ENCODE assay signal across 7 cellular contexts in genomic region chr2:27212626-27213471, GRCh38. TPM values are rescaled to one million over a fixed set of nuclear protein-coding genes. Genes with fewer than 3 reads are reported as not detected.
DNase-seq lines count a peak whose midpoint lies in the region; ATAC-seq and TF ChIP-seq lines count a peak whose summit lies in the region.

No MANE protein-coding gene starts in this region.

- H3K4me2 ChIP-seq in GM23248 (ENCODE audit: unreplicated experiment), result peak overlapping the region; percentile 91

- peaks cover 11% of the 10 kb centered on the region for H3K4me1 ChIP-seq in GM23248 (ENCODE audit: insufficient read depth)

- peak overlapping the region; percentile 98 for H3K4me3 Mint-ChIP-seq in activated T-cell treated with anti-CD3 and anti-CD28 coated beads, Interleukin-2, amount 50 U/mL, for 4 hours
- peak overlapping the region; percentile 95 for H3K4me3 Mint-ChIP-seq in osteocyte (ENCODE audit: unreplicated experiment)

- in situ Hi-C loops in GM23248 (cut with MboI), result no loop called here

- H3K9me3 Mint-ChIP-seq in activated T-cell treated with anti-CD3 and anti-CD28 coated beads, Interleukin-2, amount 50 U/mL, for 4 hours, result no peaks in the 10 kb centered on the region
- H3K9me3 Mint-ChIP-seq in osteocyte (ENCODE audit: unreplicated experiment), result no peaks in the 10 kb centered on the region

- H3K9ac ChIP-seq in GM23248, result peak overlapping the region; percentile 99

- peaks cover 21% of the 10 kb centered on the region for H3K79me2 ChIP-seq in GM23248 (ENCODE audit: insufficient read depth)

- peak overlapping the region; percentile 99 for H3K27ac Mint-ChIP-seq in osteocyte (ENCODE audit: unreplicated experiment)

- H3K36me3 ChIP-seq in GM23248 (ENCODE audit: low read depth), result no peaks in the 10 kb centered on the region; the same call in 1 of the 2 replicates

- no peaks in the 10 kb centered on the region for H3K9me2 ChIP-seq in GM23248 (ENCODE audit: insufficient read depth)

- TF ChIP-seq CTCF in fibroblast of the aortic adventitia (IDR thresholded peaks at IDR 0.05; ENCODE audit: insufficient read depth, low read length) (no peak), osteocyte (IDR thresholded peaks at IDR 0.05) (no peak)

- H4K20me1 ChIP-seq in GM23248 (ENCODE audit: insufficient read depth), result no peaks in the 10 kb centered on the region

- WGBS in GM23248 (ENCODE audit: low coverage in 1 of 2, low lambda C conversion rate in 2 of 2, missing lambda C conversion rate in 2 of 2), 2 experiments, result 3% methylated on average over 34 of the region's 34 CpGs

- DNase-seq in GM04503 (ENCODE audit: low read depth), result peak; percentile 35
- peak; percentile 86 for DNase-seq in GM23248
- DNase-seq in NCI-H2171 (lab: John Stamatoyannopoulos, UW), result peak; percentile 26
- peak; percentile 15 for DNase-seq in activated T-cell treated with anti-CD3 and anti-CD28 coated beads, Interleukin-2, amount 50 U/mL, for 4 hours
- peak; percentile 77 for DNase-seq in fibroblast of the aortic adventitia (ENCODE audit: low read depth)
- no peak for DNase-seq in osteocyte (ENCODE audit: extremely low spot score, unreplicated experiment)

- peak overlapping the region; percentile 98 for H3K27ac ChIP-seq in GM23248

- H3K27me3 ChIP-seq in GM23248 (replicated peaks; ENCODE audit: insufficient read depth), result no peaks in the 10 kb centered on the region

- H3K9me3 ChIP-seq in GM23248 (ENCODE audit: low read depth), result no peaks in the 10 kb centered on the region

- H3K4me1 Mint-ChIP-seq in activated T-cell treated with anti-CD3 and anti-CD28 coated beads, Interleukin-2, amount 50 U/mL, for 4 hours (ENCODE audit: low read depth), result peaks cover 34% of the 10 kb centered on the region
- H3K4me1 Mint-ChIP-seq in osteocyte (ENCODE audit: unreplicated experiment), result peaks cover 28% of the 10 kb centered on the region

- peaks cover 24% of the 10 kb centered on the region for H3K36me3 Mint-ChIP-seq in activated T-cell treated with anti-CD3 and anti-CD28 coated beads, Interleukin-2, amount 50 U/mL, for 4 hours (ENCODE audit: insufficient read depth)
- peaks cover 2% of the 10 kb centered on the region for H3K36me3 Mint-ChIP-seq in osteocyte (ENCODE audit: unreplicated experiment)

- peak overlapping the region; percentile 85 for H2AFZ ChIP-seq in GM23248

- H3K27me3 Mint-ChIP-seq in activated T-cell treated with anti-CD3 and anti-CD28 coated beads, Interleukin-2, amount 50 U/mL, for 4 hours (ENCODE audit: low read depth), result no peaks in the 10 kb centered on the region
- no peaks in the 10 kb centered on the region for H3K27me3 Mint-ChIP-seq in osteocyte (ENCODE audit: unreplicated experiment)

- H3F3A ChIP-seq in GM23248 (ENCODE audit: insufficient read depth), result peaks cover 15% of the 10 kb centered on the region; the same call in 1 of the 2 replicates

- H3K4me3 ChIP-seq in GM23248 (peak overlapping the region; percentile 93), fibroblast of the aortic adventitia (ENCODE audit: low read depth, low read length) (peak overlapping the region; percentile 88)

- peak; percentile 21 to 31 for ATAC-seq in activated T-cell treated with anti-CD3 and anti-CD28 coated beads, Interleukin-2, amount 50 U/mL, for 4 hours
- ATAC-seq in HG03571 (IDR thresholded peaks at IDR 0.05; ENCODE audit: unreplicated experiment), result no peak

RNA-seq across cellular contexts. Expression of gene SLC5A6, which starts 0.8 kb away (rescaled TPM):
- total RNA-seq in GM23248 (2014; rRNA removed; shearing (Covaris generic)), result 13.5 and 19.9 TPM in 2 replicates
- polyA plus RNA-seq in GM23248 (2016; fragmentation: Nextera tagmentation; extraction: Ambion mirVana), result 9.4 and 10.4 TPM in 2 replicates
- 100 to 1,000 TPM; 128 to 143 (median 141) TPM for total RNA-seq in activated T-cell treated with anti-CD3 and anti-CD28 coated beads, Interleukin-2, amount 50 U/mL, for 4 hours
- total RNA-seq in fibroblast of the aortic adventitia (ENCODE audit: low replicate concordance), result 12.9 and 20.0 TPM in 2 replicates
- total RNA-seq in osteocyte, result 33.2 and 33.3 TPM in 2 replicates

RNA-seq across cellular contexts. Expression of gene ATRAID, which starts 1.0 kb away (rescaled TPM):
- total RNA-seq in GM23248 (2014; rRNA removed; shearing (Covaris generic)), result 170 and 214 TPM in 2 replicates
- polyA plus RNA-seq in GM23248 (2016; fragmentation: Nextera tagmentation; extraction: Ambion mirVana), result 304 and 311 TPM in 2 replicates
- total RNA-seq in activated T-cell treated with anti-CD3 and anti-CD28 coated beads, Interleukin-2, amount 50 U/mL, for 4 hours, result 10 to 100 TPM; 84.1 to 91.7 (median 85.1) TPM
- 135 and 216 TPM in 2 replicates for total RNA-seq in fibroblast of the aortic adventitia (ENCODE audit: low replicate concordance)
- 117 and 125 TPM in 2 replicates for total RNA-seq in osteocyte

RNA-seq across cellular contexts. Expression of gene CAD, which starts 4.3 kb away (rescaled TPM):
- 23.9 and 27.7 TPM in 2 replicates for total RNA-seq in GM23248 (2014; rRNA removed; shearing (Covaris generic))
- polyA plus RNA-seq in GM23248 (2016; fragmentation: Nextera tagmentation; extraction: Ambion mirVana), result 17.1 and 19.2 TPM in 2 replicates
- 100 to 1,000 TPM; 162 to 201 (median 185) TPM for total RNA-seq in activated T-cell treated with anti-CD3 and anti-CD28 coated beads, Interleukin-2, amount 50 U/mL, for 4 hours
- total RNA-seq in fibroblast of the aortic adventitia (ENCODE audit: low replicate concordance), result 28.9 and 35.5 TPM in 2 replicates
- total RNA-seq in osteocyte, result 72.6 and 76.9 TPM in 2 replicates

RNA-seq across cellular contexts. Expression of gene SLC30A3, which starts 50.0 kb away (rescaled TPM):
- total RNA-seq in GM23248 (2014; rRNA removed; shearing (Covaris generic)), result not detected in 2 replicates
- not detected in 2 replicates for polyA plus RNA-seq in GM23248 (2016; fragmentation: Nextera tagmentation; extraction: Ambion mirVana)
- under 1 TPM; 0.15 to 0.43 (median 0.18) TPM for total RNA-seq in activated T-cell treated with anti-CD3 and anti-CD28 coated beads, Interleukin-2, amount 50 U/mL, for 4 hours
- total RNA-seq in fibroblast of the aortic adventitia (ENCODE audit: low replicate concordance) (0.09 and 0.25 TPM in 2 replicates), osteocyte (not detected in 2 replicates)
